3 cellular contexts compared by ENCODE assay signal in the genomic region with DNA sequence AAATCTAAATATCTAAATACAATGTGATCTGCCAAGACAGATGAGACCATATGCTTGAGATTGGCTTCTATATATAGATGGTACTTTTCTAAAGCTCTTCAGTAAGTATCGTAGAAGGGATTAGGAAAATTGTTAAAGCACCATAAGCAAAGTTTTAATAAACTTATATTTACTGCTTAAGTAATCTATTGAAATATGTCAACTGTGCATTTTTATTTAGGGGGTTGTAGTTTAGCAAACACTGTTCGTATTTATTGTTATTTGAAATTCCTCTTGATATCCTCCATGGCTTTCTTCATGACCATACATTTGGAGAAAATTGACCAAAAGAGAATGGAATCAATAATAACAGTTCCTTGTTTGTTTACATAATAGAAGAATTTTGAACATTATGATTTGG.
TF ChIP-seq lines count a peak whose summit lies in the region.

No MANE protein-coding gene starts in this region.

TF ChIP-seq in A549, 52 proteins besides CTCF, POLR2A, EP300 and RAD21:
- TF ChIP-seq MAFK (IDR thresholded peaks at IDR 0.05; ENCODE audit: partially characterized antibody) = peak; percentile 65
- TF ChIP-seq BHLHE40 (IDR thresholded peaks at IDR 0.05; ENCODE audit: low read depth, low read length) = no peak

TF ChIP-seq in IMR-90, 13 proteins besides CTCF, POLR2A, EP300 and RAD21:
- TF ChIP-seq MAFK (IDR thresholded peaks at IDR 0.05; ENCODE audit: low read depth, low read length) (peak; percentile 75), NFE2L2 (IDR thresholded peaks at IDR 0.05; ENCODE audit: low read depth, low read length) (no peak), BHLHE40 (IDR thresholded peaks at IDR 0.05; ENCODE audit: low read depth, low read length) (no peak), CHD1 (IDR thresholded peaks at IDR 0.05; ENCODE audit: low read depth, low read length) (no peak), RCOR1 (IDR thresholded peaks at IDR 0.05; ENCODE audit: insufficient replicate concordance, low read length) (no peak)
- TF ChIP-seq, protein P1, sequence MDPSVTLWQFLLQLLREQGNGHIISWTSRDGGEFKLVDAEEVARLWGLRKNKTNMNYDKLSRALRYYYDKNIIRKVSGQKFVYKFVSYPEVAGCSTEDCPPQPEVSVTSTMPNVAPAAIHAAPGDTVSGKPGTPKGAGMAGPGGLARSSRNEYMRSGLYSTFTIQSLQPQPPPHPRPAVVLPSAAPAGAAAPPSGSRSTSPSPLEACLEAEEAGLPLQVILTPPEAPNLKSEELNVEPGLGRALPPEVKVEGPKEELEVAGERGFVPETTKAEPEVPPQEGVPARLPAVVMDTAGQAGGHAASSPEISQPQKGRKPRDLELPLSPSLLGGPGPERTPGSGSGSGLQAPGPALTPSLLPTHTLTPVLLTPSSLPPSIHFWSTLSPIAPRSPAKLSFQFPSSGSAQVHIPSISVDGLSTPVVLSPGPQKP (IDR thresholded peaks at IDR 0.05; ENCODE audit: borderline replicate concordance, low read depth, low read length) = no peak

TF ChIP-seq in H1, 55 proteins besides CTCF, POLR2A, EP300 and RAD21:
- no peak for TF ChIP-seq ZNF274 (IDR thresholded peaks at IDR 0.05; ENCODE audit: borderline replicate concordance, extremely low read depth, low read length)
- TF ChIP-seq MAFK (IDR thresholded peaks at IDR 0.05; ENCODE audit: low read depth, low read length) = 0 out of 2 replicates have a peak, but pooled peaks have one; percentile 14
